ENCODE assay signal across 14 cellular contexts in genomic region chr16:21100447-21100846, GRCh38. TPM values are rescaled to one million over a fixed set of nuclear protein-coding genes. Genes with fewer than 3 reads are reported as not detected.
A peak's percentile ranks its signal among the peaks of the same experiment; 100 is the strongest.
DNase-seq lines count a peak whose midpoint lies in the region; ATAC-seq, FAIRE-seq and TF ChIP-seq lines count a peak whose summit lies in the region.
"Had no signal": no experiment of that assay in that cellular context is flagged by ENCODE, and none has a peak within 500 bp of the region (broad histone marks: within the 10 kb centered on the region; RNA-seq: fewer than 3 reads in every experiment).

No MANE protein-coding gene starts in this region.

- in situ Hi-C loops in brain microvascular endothelial cell (cut with HindIII; ENCODE audit: low pct_ligation_motif_present, low sequenced_read_pairs): no loop called here

- H4K20me1 ChIP-seq in keratinocyte (ENCODE audit: control insufficient read depth, extremely low read depth, insufficient read depth, low read length): no peaks in the 10 kb centered on the region

- intact Hi-C loops in A673 (cut with micrococcal nuclease; ENCODE audit: unreplicated experiment): no loop called here

- peak overlapping the region; percentile 17 for H2AFZ ChIP-seq in keratinocyte (ENCODE audit: control insufficient read depth, low read length)

- no peak overlapping the region for H3K4me2 ChIP-seq in keratinocyte (ENCODE audit: control insufficient read depth, extremely low read depth, insufficient read depth, low read depth, low read length)

- H3K4me1 ChIP-seq in keratinocyte (ENCODE audit: control insufficient read depth, extremely low read depth, insufficient read depth, low read length) (no peaks in the 10 kb centered on the region), A673 (ENCODE audit: insufficient read depth, low read length, poor library complexity, severe bottlenecking) (peaks cover 17% of the 10 kb centered on the region)
- H3K4me1 ChIP-seq: stomach had no signal

- dilution Hi-C loops in keratinocyte (cut with MboI; ENCODE audit: extremely low pct_ligation_motif_present, low sequenced_read_pairs): no loop called here

- BruUV-seq in A673 (replicated peaks; lab: Mats Ljungman, UMichigan): no TSS peak

- no peaks in the 10 kb centered on the region for H3K79me2 ChIP-seq in keratinocyte (ENCODE audit: control insufficient read depth, insufficient read depth, low read length)

- no peaks in the 10 kb centered on the region for H3K9me1 ChIP-seq in keratinocyte (ENCODE audit: control insufficient read depth, extremely low read depth, insufficient read depth, low read length)

- no peak overlapping the region for H3K4me3 ChIP-seq in brain microvascular endothelial cell (ENCODE audit: low read depth, low read length)
- no peak overlapping the region for H3K4me3 ChIP-seq in keratinocyte (ENCODE audit: control insufficient read depth in 2 of 3, extremely low read depth in 1 of 3, insufficient read depth in 2 of 3, low read depth in 1 of 3, low read length in 3 of 3)
- H3K4me3 ChIP-seq in A673 (ENCODE audit: low read depth, low read length, poor library complexity, severe bottlenecking): no peak overlapping the region
- H3K4me3 ChIP-seq: stomach had no signal

- no peaks in the 10 kb centered on the region for H3K27me3 ChIP-seq in brain microvascular endothelial cell (replicated peaks)
- H3K27me3 ChIP-seq in keratinocyte (ENCODE audit: control insufficient read depth, extremely low read depth, insufficient read depth, low read length): no peaks in the 10 kb centered on the region
- peaks cover 3% of the 10 kb centered on the region for H3K27me3 ChIP-seq in A673 (replicated peaks; ENCODE audit: insufficient read depth, low read depth, low read length, poor library complexity)
- H3K27me3 ChIP-seq: stomach had no signal

- TF ChIP-seq CTCF in brain microvascular endothelial cell (IDR thresholded peaks at IDR 0.05; ENCODE audit: low read depth, low read length, missing control alignments) (no peak), keratinocyte (optimal IDR thresholded peaks at IDR 0.05 in 1 of 3, IDR thresholded peaks at IDR 0.05 in 1 of 3, conservative IDR thresholded peaks at IDR 0.05 in 1 of 3; ENCODE audit: extremely low read depth in 1 of 3, insufficient read depth in 2 of 3, low read length in 3 of 3) (no peak), A673 (conservative IDR thresholded peaks at IDR 0.05; ENCODE audit: low read depth, low read length) (no peak)

- no peak overlapping the region for H3K9ac ChIP-seq in keratinocyte (ENCODE audit: control insufficient read depth, extremely low read depth, insufficient read depth, low read length)

- FAIRE-seq in HTR-8/SVneo (lab: Jason Lieb, UNC) (no peak), keratinocyte (lab: Jason Lieb, UNC) (peak; percentile 26)

- DNase-seq in COLO829 (ENCODE audit: low spot score) (peak; percentile 47), HTR-8/SVneo (ENCODE audit: insufficient read length, low spot score) (peak; percentile 12), brain microvascular endothelial cell (peak; percentile 82), keratinocyte (ENCODE audit: low read depth, low spot score) (no peak), A673 (ENCODE audit: low spot score) (no peak), HT-29 (ENCODE audit: low spot score) (no peak)
- DNase-seq in activated T-cell treated with anti-CD3 and anti-CD28 coated beads, Interleukin-2, amount 50 U/mL, for 1 hour: no peak
- DNase-seq: activated CD4-positive, alpha-beta T cell treated with anti-CD3 and anti-CD28 coated beads, Interleukin-2, amount 50 U/mL, for 4 hours; CD8-positive, alpha-beta T cell; hippocampal formation; NCI-H187 treated with DMSO at 0.1 percent for 48 hours; stimulated activated CD4-positive, alpha-beta T cell treated with anti-CD3 and anti-CD28 coated beads, Interleukin-4, amount 100 ng/mL, for 24 hours; stomach had no signal

- H3K9me3 ChIP-seq in keratinocyte (ENCODE audit: control insufficient read depth, low read depth, low read length) (no peaks in the 10 kb centered on the region), A673 (ENCODE audit: low read depth, low read length, poor library complexity, severe bottlenecking) (no peaks in the 10 kb centered on the region)
- H3K9me3 ChIP-seq: stomach had no signal

- POLR2A ChIA-PET in A673 (lab: Charles Lee; ENCODE audit: low non-redundant PET): interaction anchor here (0.7 kb wide), 1 partner anchor 59 kb away, joined by 3 read pairs; no protein-coding TSS in a partner anchor

- H3K27ac ChIP-seq in brain microvascular endothelial cell (peak overlapping the region; percentile 54), keratinocyte (ENCODE audit: control insufficient read depth, insufficient read depth, low read length) (no peak overlapping the region), A673 (ENCODE audit: low read depth, low read length, poor library complexity, severe bottlenecking) (no peak overlapping the region)
- H3K27ac ChIP-seq: stomach had no signal

- H3K36me3 ChIP-seq in brain microvascular endothelial cell (replicated peaks) (no peaks in the 10 kb centered on the region), keratinocyte (ENCODE audit: control insufficient read depth in 2 of 2, extremely low read depth in 1 of 2, insufficient read depth in 2 of 2, low read length in 2 of 2) (no peaks in the 10 kb centered on the region), A673 (ENCODE audit: insufficient read depth, low read length, poor library complexity, severe bottlenecking) (no peaks in the 10 kb centered on the region)
- H3K36me3 ChIP-seq: stomach had no signal

- CTCF ChIA-PET in A673 (lab: Charles Lee): no interaction called here

- no peak for ATAC-seq in GM21360 (IDR thresholded peaks at IDR 0.05; ENCODE audit: unreplicated experiment)
- ATAC-seq: CD8-positive, alpha-beta T cell had no signal

RNA-seq across cellular contexts. Expression of gene DNAH3, which starts 50.2 kb away (rescaled TPM):
- 1.00 to 1.4 TPM (median 1.2 TPM) in 3 replicates for polyA plus RNA-seq in keratinocyte
- 0.41 TPM for polyA plus RNA-seq in keratinocyte (2011; ENCODE audit: low read depth)
- 0.77 and 0.92 TPM in 2 replicates for polyA plus RNA-seq in keratinocyte (2011; cell fraction: cytosol; rRNA removed)
- 3.1 and 3.7 TPM in 2 replicates for polyA plus RNA-seq in keratinocyte (2011; cell fraction: nucleus; rRNA removed)
- 0.51 and 0.70 TPM in 2 replicates for polyA plus RNA-seq in keratinocyte (2012; ENCODE audit: low replicate concordance)
- 0.30 to 3.0 TPM (median 1.2 TPM) in 3 replicates for polyA minus RNA-seq in keratinocyte
- 0.77 TPM for polyA minus RNA-seq in keratinocyte (2011; cell fraction: cytosol; rRNA and poly(A)+ RNA removed)
- polyA minus RNA-seq in keratinocyte (2011; cell fraction: nucleus; rRNA and poly(A)+ RNA removed): 0.95 and 1.6 TPM in 2 replicates
- 0.02 TPM in 1 of 2 replicates, not detected in the other for total RNA-seq in A673 (2021)
- total RNA-seq in HT-29 (2014; rRNA removed; shearing (Covaris generic)): 0.34 and 0.38 TPM in 2 replicates
- total RNA-seq: CD8-positive, alpha-beta T cell had no signal

RNA-seq across cellular contexts. Expression of gene LDAF1, which starts 58.0 kb away (rescaled TPM):
- 45.4 to 79.7 TPM (median 60.9 TPM) in 3 replicates for polyA plus RNA-seq in keratinocyte
- 90.1 TPM for polyA plus RNA-seq in keratinocyte (2011; ENCODE audit: low read depth)
- polyA plus RNA-seq in keratinocyte (2011; cell fraction: cytosol; rRNA removed): 63.5 and 71.2 TPM in 2 replicates
- polyA plus RNA-seq in keratinocyte (2011; cell fraction: nucleus; rRNA removed): 38.4 and 43.1 TPM in 2 replicates
- polyA plus RNA-seq in keratinocyte (2012; ENCODE audit: low replicate concordance): 50.2 and 121 TPM in 2 replicates
- polyA minus RNA-seq in keratinocyte: 69.1 to 189 TPM (median 101 TPM) in 3 replicates
- polyA minus RNA-seq in keratinocyte (2011; cell fraction: cytosol; rRNA and poly(A)+ RNA removed): 79.8 TPM
- polyA minus RNA-seq in keratinocyte (2011; cell fraction: nucleus; rRNA and poly(A)+ RNA removed): 34.4 and 38.1 TPM in 2 replicates
- 5.9 and 7.0 TPM in 2 replicates for total RNA-seq in A673 (2021)
- 10.9 and 13.3 TPM in 2 replicates for total RNA-seq in HT-29 (2014; rRNA removed; shearing (Covaris generic))

Comparison
In these comparisons a context has a peak if more than half of its experiments do, and no peak if none do; other contexts are left out.
1. DNase-seq: peak in COLO829 (single experiment), HTR-8/SVneo (single experiment) and brain microvascular endothelial cell (single experiment); none in keratinocyte (single experiment), A673 (single experiment), HT-29 (single experiment) and activated T-cell treated with anti-CD3 and anti-CD28 coated beads, Interleukin-2, amount 50 U/mL, for 1 hour (single experiment).